1 cellular context compared by ENCODE assay signal in the genomic region with DNA sequence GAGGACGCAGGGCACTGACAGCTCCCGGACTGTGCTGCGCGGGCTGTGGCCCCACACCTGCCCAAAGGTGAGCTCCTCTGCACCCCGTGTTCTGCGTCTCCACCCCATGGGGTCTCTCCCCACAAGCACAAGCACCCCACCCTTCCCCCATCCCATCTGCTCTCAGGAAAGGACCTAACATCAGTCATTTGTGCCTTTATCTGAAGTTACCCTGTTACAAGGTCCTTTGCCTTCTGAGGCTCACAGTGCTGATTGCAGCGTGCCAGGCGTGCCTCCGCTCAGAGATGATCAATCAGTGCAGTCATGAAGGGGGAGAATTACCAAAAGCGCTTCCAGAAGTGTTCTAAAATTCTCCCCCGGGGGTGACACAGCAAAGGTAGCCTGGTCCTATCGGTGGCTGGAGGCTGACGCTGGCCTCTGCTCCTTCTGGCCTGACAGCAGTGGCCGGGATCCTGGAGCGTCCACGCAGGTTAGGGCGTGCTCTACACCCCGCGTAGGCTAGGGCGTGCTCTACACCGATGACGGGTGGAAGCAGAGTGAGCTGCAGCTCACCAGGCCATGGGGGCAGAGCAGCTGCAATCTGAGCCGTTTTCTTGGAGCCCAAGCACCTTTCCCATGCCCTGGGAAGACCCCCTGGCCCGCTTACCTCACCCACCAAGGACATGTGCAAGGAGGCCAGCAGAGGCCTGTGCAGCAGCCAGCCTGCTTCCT.
TF ChIP-seq lines count a peak whose summit lies in the region.

No MANE protein-coding gene starts in this region.

TF ChIP-seq in K562, 482 proteins besides CTCF, POLR2A, EP300 and RAD21:
- TF ChIP-seq, protein P1, sequence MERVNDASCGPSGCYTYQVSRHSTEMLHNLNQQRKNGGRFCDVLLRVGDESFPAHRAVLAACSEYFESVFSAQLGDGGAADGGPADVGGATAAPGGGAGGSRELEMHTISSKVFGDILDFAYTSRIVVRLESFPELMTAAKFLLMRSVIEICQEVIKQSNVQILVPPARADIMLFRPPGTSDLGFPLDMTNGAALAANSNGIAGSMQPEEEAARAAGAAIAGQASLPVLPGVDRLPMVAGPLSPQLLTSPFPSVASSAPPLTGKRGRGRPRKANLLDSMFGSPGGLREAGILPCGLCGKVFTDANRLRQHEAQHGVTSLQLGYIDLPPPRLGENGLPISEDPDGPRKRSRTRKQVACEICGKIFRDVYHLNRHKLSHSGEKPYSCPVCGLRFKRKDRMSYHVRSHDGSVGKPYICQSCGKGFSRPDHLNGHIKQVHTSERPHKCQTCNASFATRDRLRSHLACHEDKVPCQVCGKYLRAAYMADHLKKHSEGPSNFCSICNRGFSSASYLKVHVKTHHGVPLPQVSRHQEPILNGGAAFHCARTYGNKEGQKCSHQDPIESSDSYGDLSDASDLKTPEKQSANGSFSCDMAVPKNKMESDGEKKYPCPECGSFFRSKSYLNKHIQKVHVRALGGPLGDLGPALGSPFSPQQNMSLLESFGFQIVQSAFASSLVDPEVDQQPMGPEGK (CRISPR knock-in tag; IDR thresholded peaks at IDR 0.05; ENCODE audit: borderline replicate concordance): no peak
- TF ChIP-seq, protein P2, sequence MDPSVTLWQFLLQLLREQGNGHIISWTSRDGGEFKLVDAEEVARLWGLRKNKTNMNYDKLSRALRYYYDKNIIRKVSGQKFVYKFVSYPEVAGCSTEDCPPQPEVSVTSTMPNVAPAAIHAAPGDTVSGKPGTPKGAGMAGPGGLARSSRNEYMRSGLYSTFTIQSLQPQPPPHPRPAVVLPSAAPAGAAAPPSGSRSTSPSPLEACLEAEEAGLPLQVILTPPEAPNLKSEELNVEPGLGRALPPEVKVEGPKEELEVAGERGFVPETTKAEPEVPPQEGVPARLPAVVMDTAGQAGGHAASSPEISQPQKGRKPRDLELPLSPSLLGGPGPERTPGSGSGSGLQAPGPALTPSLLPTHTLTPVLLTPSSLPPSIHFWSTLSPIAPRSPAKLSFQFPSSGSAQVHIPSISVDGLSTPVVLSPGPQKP (CRISPR knock-in tag; IDR thresholded peaks at IDR 0.05): no peak
- TF ChIP-seq, protein P3, sequence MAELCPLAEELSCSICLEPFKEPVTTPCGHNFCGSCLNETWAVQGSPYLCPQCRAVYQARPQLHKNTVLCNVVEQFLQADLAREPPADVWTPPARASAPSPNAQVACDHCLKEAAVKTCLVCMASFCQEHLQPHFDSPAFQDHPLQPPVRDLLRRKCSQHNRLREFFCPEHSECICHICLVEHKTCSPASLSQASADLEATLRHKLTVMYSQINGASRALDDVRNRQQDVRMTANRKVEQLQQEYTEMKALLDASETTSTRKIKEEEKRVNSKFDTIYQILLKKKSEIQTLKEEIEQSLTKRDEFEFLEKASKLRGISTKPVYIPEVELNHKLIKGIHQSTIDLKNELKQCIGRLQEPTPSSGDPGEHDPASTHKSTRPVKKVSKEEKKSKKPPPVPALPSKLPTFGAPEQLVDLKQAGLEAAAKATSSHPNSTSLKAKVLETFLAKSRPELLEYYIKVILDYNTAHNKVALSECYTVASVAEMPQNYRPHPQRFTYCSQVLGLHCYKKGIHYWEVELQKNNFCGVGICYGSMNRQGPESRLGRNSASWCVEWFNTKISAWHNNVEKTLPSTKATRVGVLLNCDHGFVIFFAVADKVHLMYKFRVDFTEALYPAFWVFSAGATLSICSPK (IDR thresholded peaks at IDR 0.05; ENCODE audit: borderline replicate concordance): no peak
- TF ChIP-seq KLF1 (tag; IDR thresholded peaks at IDR 0.05): no peak
- TF ChIP-seq GABPB2 (CRISPR knock-in tag; conservative IDR thresholded peaks at IDR 0.05): no peak
- TF ChIP-seq, protein P4, sequence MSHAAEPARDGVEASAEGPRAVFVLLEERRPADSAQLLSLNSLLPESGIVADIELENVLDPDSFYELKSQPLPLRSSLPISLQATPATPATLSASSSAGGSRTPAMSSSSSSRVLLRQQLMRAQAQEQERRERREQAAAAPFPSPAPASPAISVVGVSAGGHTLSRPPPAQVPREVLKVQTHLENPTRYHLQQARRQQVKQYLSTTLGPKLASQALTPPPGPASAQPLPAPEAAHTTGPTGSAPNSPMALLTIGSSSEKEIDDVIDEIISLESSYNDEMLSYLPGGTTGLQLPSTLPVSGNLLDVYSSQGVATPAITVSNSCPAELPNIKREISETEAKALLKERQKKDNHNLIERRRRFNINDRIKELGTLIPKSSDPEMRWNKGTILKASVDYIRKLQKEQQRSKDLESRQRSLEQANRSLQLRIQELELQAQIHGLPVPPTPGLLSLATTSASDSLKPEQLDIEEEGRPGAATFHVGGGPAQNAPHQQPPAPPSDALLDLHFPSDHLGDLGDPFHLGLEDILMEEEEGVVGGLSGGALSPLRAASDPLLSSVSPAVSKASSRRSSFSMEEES (CRISPR knock-in tag; IDR thresholded peaks at IDR 0.05): no peak
- TF ChIP-seq, protein P5, sequence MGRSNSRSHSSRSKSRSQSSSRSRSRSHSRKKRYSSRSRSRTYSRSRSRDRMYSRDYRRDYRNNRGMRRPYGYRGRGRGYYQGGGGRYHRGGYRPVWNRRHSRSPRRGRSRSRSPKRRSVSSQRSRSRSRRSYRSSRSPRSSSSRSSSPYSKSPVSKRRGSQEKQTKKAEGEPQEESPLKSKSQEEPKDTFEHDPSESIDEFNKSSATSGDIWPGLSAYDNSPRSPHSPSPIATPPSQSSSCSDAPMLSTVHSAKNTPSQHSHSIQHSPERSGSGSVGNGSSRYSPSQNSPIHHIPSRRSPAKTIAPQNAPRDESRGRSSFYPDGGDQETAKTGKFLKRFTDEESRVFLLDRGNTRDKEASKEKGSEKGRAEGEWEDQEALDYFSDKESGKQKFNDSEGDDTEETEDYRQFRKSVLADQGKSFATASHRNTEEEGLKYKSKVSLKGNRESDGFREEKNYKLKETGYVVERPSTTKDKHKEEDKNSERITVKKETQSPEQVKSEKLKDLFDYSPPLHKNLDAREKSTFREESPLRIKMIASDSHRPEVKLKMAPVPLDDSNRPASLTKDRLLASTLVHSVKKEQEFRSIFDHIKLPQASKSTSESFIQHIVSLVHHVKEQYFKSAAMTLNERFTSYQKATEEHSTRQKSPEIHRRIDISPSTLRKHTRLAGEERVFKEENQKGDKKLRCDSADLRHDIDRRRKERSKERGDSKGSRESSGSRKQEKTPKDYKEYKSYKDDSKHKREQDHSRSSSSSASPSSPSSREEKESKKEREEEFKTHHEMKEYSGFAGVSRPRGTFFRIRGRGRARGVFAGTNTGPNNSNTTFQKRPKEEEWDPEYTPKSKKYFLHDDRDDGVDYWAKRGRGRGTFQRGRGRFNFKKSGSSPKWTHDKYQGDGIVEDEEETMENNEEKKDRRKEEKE (IDR thresholded peaks at IDR 0.05; ENCODE audit: borderline replicate concordance in 1 of 2, control insufficient read depth in 1 of 2, low read depth in 2 of 2, low read length in 1 of 2): no peak
- TF ChIP-seq BDP1 (IDR thresholded peaks at IDR 0.05; ENCODE audit: insufficient read depth, insufficient read length): no peak
- TF ChIP-seq ZNF3 (CRISPR knock-in tag; IDR thresholded peaks at IDR 0.05): no peak
- TF ChIP-seq, protein P6, sequence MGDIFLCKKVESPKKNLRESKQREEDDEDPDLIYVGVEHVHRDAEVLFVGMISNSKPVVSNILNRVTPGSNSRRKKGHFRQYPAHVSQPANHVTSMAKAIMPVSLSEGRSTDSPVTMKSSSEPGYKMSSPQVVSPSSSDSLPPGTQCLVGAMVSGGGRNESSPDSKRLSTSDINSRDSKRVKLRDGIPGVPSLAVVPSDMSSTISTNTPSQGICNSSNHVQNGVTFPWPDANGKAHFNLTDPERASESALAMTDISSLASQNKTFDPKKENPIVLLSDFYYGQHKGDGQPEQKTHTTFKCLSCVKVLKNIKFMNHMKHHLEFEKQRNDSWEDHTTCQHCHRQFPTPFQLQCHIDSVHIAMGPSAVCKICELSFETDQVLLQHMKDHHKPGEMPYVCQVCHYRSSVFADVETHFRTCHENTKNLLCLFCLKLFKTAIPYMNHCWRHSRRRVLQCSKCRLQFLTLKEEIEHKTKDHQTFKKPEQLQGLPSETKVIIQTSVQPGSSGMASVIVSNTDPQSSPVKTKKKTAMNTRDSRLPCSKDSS (IDR thresholded peaks at IDR 0.05; ENCODE audit: low read depth, partially characterized antibody): no peak
- TF ChIP-seq MTA3 (IDR thresholded peaks at IDR 0.05; ENCODE audit: borderline replicate concordance): no peak
- TF ChIP-seq TARDBP (IDR thresholded peaks at IDR 0.05): no peak
- no peak for TF ChIP-seq KAT7 (CRISPR knock-in tag; IDR thresholded peaks at IDR 0.05; ENCODE audit: borderline replicate concordance)
